In genomic region chr5:172985596-172985995, GRCh38 we compare ENCODE assay signal across 8 cellular contexts. TPM values are rescaled to one million over a fixed set of nuclear protein-coding genes. Genes with fewer than 3 reads are reported as not detected.
A peak's percentile ranks its signal among the peaks of the same experiment; 100 is the strongest.
DNase-seq lines count a peak whose midpoint lies in the region; ATAC-seq and TF ChIP-seq lines count a peak whose summit lies in the region.

No MANE protein-coding gene starts in this region.

- DNase-seq in heart left ventricle: no peak
- DNase-seq in heart right ventricle: no peak
- DNase-seq in activated CD4-positive, alpha-beta memory T cell treated with anti-CD3 and anti-CD28 coated beads for 36 hours: no peak
- DNase-seq in foreskin fibroblast: no peak
- DNase-seq in thoracic aorta (ENCODE audit: low spot score): no peak
- DNase-seq in inferior parietal cortex (ENCODE audit: extremely low spot score): no peak
- DNase-seq in NOMO-1 treated with DMSO at 0.1 percent for 48 hours (lab: John Stamatoyannopoulos, UW; ENCODE audit: unreplicated experiment): no peak
- DNase-seq in AG08395 (ENCODE audit: low spot score): no peak

- TF ChIP-seq CTCF in heart left ventricle (IDR thresholded peaks at IDR 0.05) (no peak), heart right ventricle (IDR thresholded peaks at IDR 0.05) (no peak), foreskin fibroblast (IDR thresholded peaks at IDR 0.05; ENCODE audit: low read depth, low read length) (no peak), thoracic aorta (IDR thresholded peaks at IDR 0.05) (no peak)

- no peak for TF ChIP-seq POLR2A in heart left ventricle (IDR thresholded peaks at IDR 0.05)

- CTCF ChIA-PET in activated CD4-positive, alpha-beta memory T cell treated with anti-CD3 and anti-CD28 coated beads for 36 hours (lab: Charles Lee): interaction anchor here (0.6 to 3.1 kb wide), 4 partner anchors 8 to 159 kb away, joined by 3 to 30 read pairs (median 14); partner anchors contain the start of gene BNIP1

- H3K27ac Mint-ChIP-seq in activated CD4-positive, alpha-beta memory T cell treated with anti-CD3 and anti-CD28 coated beads for 36 hours: peak overlapping the region; percentile 63

- H3K27me3 ChIP-seq in heart left ventricle (no peaks in the 10 kb centered on the region), heart right ventricle (no peaks in the 10 kb centered on the region), thoracic aorta (replicated peaks; ENCODE audit: insufficient read depth) (no peaks in the 10 kb centered on the region)

- H3K27me3 Mint-ChIP-seq in activated CD4-positive, alpha-beta memory T cell treated with anti-CD3 and anti-CD28 coated beads for 36 hours: no peaks in the 10 kb centered on the region

- no peak overlapping the region for H3K27ac ChIP-seq in heart left ventricle
- peak overlapping the region in 1 of 10 donors; percentile 18 for H3K27ac ChIP-seq in heart right ventricle
- H3K27ac ChIP-seq in thoracic aorta: no peak overlapping the region

- POLR2A ChIA-PET in activated CD4-positive, alpha-beta memory T cell treated with anti-CD3 and anti-CD28 coated beads for 36 hours (lab: Charles Lee): interaction anchor here (0.6 kb wide), 1 partner anchor 27 kb away, joined by 3 read pairs; no protein-coding TSS in a partner anchor

- H3K4me3 Mint-ChIP-seq in activated CD4-positive, alpha-beta memory T cell treated with anti-CD3 and anti-CD28 coated beads for 36 hours: peak overlapping the region; percentile 71

- H3K4me3 ChIP-seq in heart left ventricle (peak overlapping the region in 7 of 12 donors; percentile 2 to 98 (median 85)), heart right ventricle (peak overlapping the region in 3 of 10 donors; percentile 78 to 91 (median 85)), foreskin fibroblast (ENCODE audit: low read depth in 1 of 2, low read length in 2 of 2) (peak overlapping the region; percentile 48 to 100), thoracic aorta (peak overlapping the region; percentile 87)

- H3K4me1 ChIP-seq in heart left ventricle (peaks cover 0 to 54% (median 18%) of the 10 kb centered on the region in 12 donors), heart right ventricle (peaks cover 0 to 48% (median 17%) of the 10 kb centered on the region in 9 donors), thoracic aorta (ENCODE audit: control insufficient read depth in 1 of 2, low read depth in 2 of 2) (peaks cover 28 to 46% of the 10 kb centered on the region in 2 donors)

- intact Hi-C loops in heart left ventricle (cut with DNase I) (loop anchor here in 5 of 10 donors (10.0 kb wide), 2 partner anchors 159 to 299 kb away; partner anchors contain the start of gene BNIP1 (in 4 of the 5)), heart right ventricle (cut with DNase I) (loop anchor here in 7 of 10 donors (2.0 to 10.0 kb wide), 5 partner anchors 69 to 219 kb away; partner anchors contain the start of genes BNIP1 (in 4 of the 7) and CREBRF (in 3 of the 7))
- intact Hi-C loops in activated CD4-positive, alpha-beta memory T cell treated with anti-CD3 and anti-CD28 coated beads for 36 hours (cut with micrococcal nuclease): loop anchor here (2.0 kb wide), 1 partner anchor 79 kb away; no protein-coding TSS in a partner anchor

- H3K36me3 ChIP-seq in heart left ventricle (peaks cover 0 to 41% (median 23%) of the 10 kb centered on the region in 9 donors), heart right ventricle (peaks cover 0 to 39% (median 9%) of the 10 kb centered on the region in 9 donors), thoracic aorta (no peaks in the 10 kb centered on the region)

- H3K9me3 ChIP-seq in heart left ventricle: no peaks in the 10 kb centered on the region
- no peaks in the 10 kb centered on the region for H3K9me3 ChIP-seq in heart right ventricle
- no peaks in the 10 kb centered on the region for H3K9me3 ChIP-seq in thoracic aorta

- H3K36me3 Mint-ChIP-seq in activated CD4-positive, alpha-beta memory T cell treated with anti-CD3 and anti-CD28 coated beads for 36 hours: peaks cover 30% of the 10 kb centered on the region

- peaks cover 31% of the 10 kb centered on the region for H3K4me1 Mint-ChIP-seq in activated CD4-positive, alpha-beta memory T cell treated with anti-CD3 and anti-CD28 coated beads for 36 hours (ENCODE audit: low read depth)

- no peak for ATAC-seq in heart left ventricle
- ATAC-seq in heart right ventricle: no peak
- no peak for ATAC-seq in thoracic aorta (ENCODE audit: insufficient number of reproducible peaks, low FRiP score, low read depth)

- no peaks in the 10 kb centered on the region for H3K9me3 Mint-ChIP-seq in activated CD4-positive, alpha-beta memory T cell treated with anti-CD3 and anti-CD28 coated beads for 36 hours

RNA-seq across cellular contexts. Expression of gene ATP6V0E1, which starts 2.0 kb away (rescaled TPM):
- total RNA-seq in heart left ventricle: 100 to 1,000 TPM; 127 to 225 (median 196) TPM
- 100 to 1,000 TPM; 238 to 242 TPM for polyA plus RNA-seq in heart left ventricle
- 100 to 1,000 TPM; 164 to 218 (median 194) TPM for total RNA-seq in heart right ventricle
- polyA plus RNA-seq in heart right ventricle: 100 to 1,000 TPM; 134 to 271 TPM
- total RNA-seq in activated CD4-positive, alpha-beta memory T cell treated with anti-CD3 and anti-CD28 coated beads for 36 hours: 100 to 1,000 TPM; 116 to 121 TPM
- total RNA-seq in thoracic aorta: 100 to 1,000 TPM; 117 to 123 TPM

RNA-seq across cellular contexts. Expression of gene RPL26L1, which starts 26.4 kb away (rescaled TPM):
- total RNA-seq in heart left ventricle (10 to 100 TPM; 19.8 to 36.7 (median 29.5) TPM), heart right ventricle (10 to 100 TPM; 23.2 to 33.7 (median 28.9) TPM), thoracic aorta (1 to 10 TPM; 7.2 to 9.9 TPM)
- polyA plus RNA-seq in heart left ventricle (10 to 100 TPM; 50.3 to 79.5 TPM), heart right ventricle (10 to 100 TPM; 29.0 to 84.9 TPM)
- total RNA-seq in activated CD4-positive, alpha-beta memory T cell treated with anti-CD3 and anti-CD28 coated beads for 36 hours: 10 to 100 TPM; 66.0 to 67.6 TPM
